ENCODE assay signal across 16 cellular contexts in genomic region chr2:65292095-65292378, GRCh38.
DNase-seq lines count a peak whose midpoint lies in the region; ATAC-seq and TF ChIP-seq lines count a peak whose summit lies in the region.
"Had no signal": no experiment of that assay in that cellular context is flagged by ENCODE, and none has a peak within 500 bp of the region (broad histone marks: within the 10 kb centered on the region; RNA-seq: fewer than 3 reads in every experiment).

No MANE protein-coding gene starts in this region.

- no peaks in the 10 kb centered on the region for H3K79me2 ChIP-seq in neural progenitor cell (ENCODE audit: low read depth)

- ATAC-seq in left ventricle myocardium superior (peak; percentile 56), right cardiac atrium (no peak), foreskin keratinocyte (peak; percentile 37), body of pancreas (no peak), HG03342 (IDR thresholded peaks at IDR 0.05; ENCODE audit: unreplicated experiment) (no peak)
- ATAC-seq: GM12878 had no signal

- H3K4me3 Mint-ChIP-seq in neural progenitor cell: no peak overlapping the region
- H3K4me3 Mint-ChIP-seq: CD4-positive, alpha-beta T cell; GM23338 had no signal

- peaks cover 2% of the 10 kb centered on the region for H3K27me3 Mint-ChIP-seq in neural progenitor cell (ENCODE audit: insufficient read depth, low read depth)
- H3K27me3 Mint-ChIP-seq: CD4-positive, alpha-beta T cell had no signal

- H3K36me3 ChIP-seq in neural progenitor cell (no peaks in the 10 kb centered on the region), body of pancreas (replicated peaks in 1 of 2; ENCODE audit: insufficient read depth in 1 of 2, low read depth in 2 of 2) (no peaks in the 10 kb centered on the region)

- H3F3A ChIP-seq in neural progenitor cell (ENCODE audit: low read depth): peaks cover 11% of the 10 kb centered on the region

- no peaks in the 10 kb centered on the region for H4K20me1 ChIP-seq in neural progenitor cell (ENCODE audit: low read depth)

- H3K36me3 Mint-ChIP-seq in neural progenitor cell: no peaks in the 10 kb centered on the region

- intact Hi-C loops in left ventricle myocardium superior (cut with micrococcal nuclease) (no loop called here), right cardiac atrium (cut with DNase I) (no loop called here), body of pancreas (cut with DNase I) (no loop called here)

- H3K9me3 Mint-ChIP-seq in neural progenitor cell: no peaks in the 10 kb centered on the region
- H3K9me3 Mint-ChIP-seq: CD4-positive, alpha-beta T cell; GM23338 had no signal

- TF ChIP-seq POLR2A in body of pancreas (IDR thresholded peaks at IDR 0.05): no peak

- H3K4me1 ChIP-seq in right cardiac atrium (ENCODE audit: control insufficient read depth, insufficient read depth, low read length) (peaks cover 2% of the 10 kb centered on the region), foreskin keratinocyte (peaks cover 17% of the 10 kb centered on the region), neural progenitor cell (peaks cover 20% of the 10 kb centered on the region), body of pancreas (no peaks in the 10 kb centered on the region)
- H3K4me1 ChIP-seq: Caco-2 had no signal

- TF ChIP-seq CTCF in foreskin keratinocyte (conservative IDR thresholded peaks at IDR 0.05) (no peak), neural progenitor cell (IDR thresholded peaks at IDR 0.05) (no peak), body of pancreas (IDR thresholded peaks at IDR 0.05) (no peak)

- H3K27ac ChIP-seq in right cardiac atrium (ENCODE audit: low read length) (no peak overlapping the region), foreskin keratinocyte (no peak overlapping the region), neural progenitor cell (no peak overlapping the region), body of pancreas (no peak overlapping the region)
- H3K27ac ChIP-seq: PC-9 had no signal

- H3K27me3 ChIP-seq in right cardiac atrium (ENCODE audit: control insufficient read depth, insufficient read depth): no peaks in the 10 kb centered on the region
- no peaks in the 10 kb centered on the region for H3K27me3 ChIP-seq in foreskin keratinocyte
- H3K27me3 ChIP-seq in neural progenitor cell: peaks cover 6% of the 10 kb centered on the region
- no peaks in the 10 kb centered on the region for H3K27me3 ChIP-seq in body of pancreas

- no peak for DNase-seq in left ventricle myocardium superior
- DNase-seq in right cardiac atrium: no peak
- DNase-seq in foreskin keratinocyte: no peak
- DNase-seq in neural progenitor cell (ENCODE audit: low spot score): no peak
- no peak for DNase-seq in body of pancreas
- DNase-seq in kidney tubule cell (ENCODE audit: low spot score): no peak
- DNase-seq: Caco-2; CD4-positive, alpha-beta T cell; HCEC 1CT; KBM-7; NCI-H1105; NCI-H2081; PC-9 had no signal

- WGBS in right cardiac atrium: 74% methylated on average over 3 of the region's 3 CpGs
- 79 to 91% methylated on average over 3 of the region's 3 CpGs for WGBS in body of pancreas, 2 donors

- H3K4me2 ChIP-seq in neural progenitor cell: no peak overlapping the region
- H3K4me2 ChIP-seq: GM23338, PC-9 had no signal

- H3K27ac Mint-ChIP-seq in neural progenitor cell: peak overlapping the region; percentile 62
- H3K27ac Mint-ChIP-seq: CD4-positive, alpha-beta T cell; GM23338 had no signal

- H3K9me3 ChIP-seq in right cardiac atrium (ENCODE audit: control insufficient read depth, low read length) (no peaks in the 10 kb centered on the region), neural progenitor cell (ENCODE audit: low read depth) (no peaks in the 10 kb centered on the region), body of pancreas (no peaks in the 10 kb centered on the region)
- H3K9me3 ChIP-seq: Caco-2 had no signal

- H2AFZ ChIP-seq in neural progenitor cell (replicated peaks): no peak overlapping the region
- H2AFZ ChIP-seq: GM23338, PC-9 had no signal

- peaks cover 45% of the 10 kb centered on the region for H3K4me1 Mint-ChIP-seq in neural progenitor cell

- no peak overlapping the region for H3K9ac ChIP-seq in neural progenitor cell

- no peak overlapping the region for H3K4me3 ChIP-seq in right cardiac atrium (ENCODE audit: low read length)
- no peak overlapping the region for H3K4me3 ChIP-seq in neural progenitor cell
- no peak overlapping the region for H3K4me3 ChIP-seq in body of pancreas
- H3K4me3 ChIP-seq: GM12878, GM23338, PC-9 had no signal

Comparison
In these comparisons a context has a peak if more than half of its experiments do, and no peak if none do; other contexts are left out.
1. ATAC-seq: peak in left ventricle myocardium superior (single experiment) and foreskin keratinocyte (single experiment); none in right cardiac atrium (0 of 2), body of pancreas (single experiment) and HG03342 (single experiment).